ENCODE assay signal across 8 cellular contexts in the genomic region with DNA sequence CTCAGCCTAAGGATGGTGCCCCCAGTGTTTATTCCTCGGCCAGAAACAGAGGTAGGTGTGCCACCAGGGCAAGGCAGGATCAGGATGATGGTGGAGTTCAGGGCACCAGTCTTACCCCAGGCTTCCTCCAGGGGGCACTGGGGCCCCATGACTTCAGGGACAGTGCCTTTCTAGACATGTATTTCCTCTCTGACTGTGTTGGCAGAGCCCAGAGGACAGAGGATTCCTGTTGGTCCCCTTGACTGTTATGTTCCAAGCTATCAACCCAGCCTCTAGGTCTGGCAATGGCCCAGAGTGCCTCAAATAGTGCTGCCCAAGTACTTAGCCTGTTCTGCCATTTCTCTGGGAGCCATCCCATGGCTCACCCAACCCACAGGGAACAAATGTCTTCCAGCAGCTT. TPM values are rescaled to one million over a fixed set of nuclear protein-coding genes. Genes with fewer than 3 reads are reported as not detected.
A peak's percentile ranks its signal among the peaks of the same experiment; 100 is the strongest.
DNase-seq lines count a peak whose midpoint lies in the region; ATAC-seq lines count a peak whose summit lies in the region.

No MANE protein-coding gene starts in this region.

- intact Hi-C loops in left cardiac atrium (cut with DNase I): loop anchor here (1.0 to 10.0 kb wide), 3 partner anchors 41 to 813 kb away; a partner anchor contains a TSS

- no peaks in the 10 kb centered on the region for H3K27me3 Mint-ChIP-seq in T-helper 17 cell

- no peak overlapping the region for H3K4me3 ChIP-seq in adipocyte (ENCODE audit: low read length)

- peaks cover 10% of the 10 kb centered on the region for H3K36me3 ChIP-seq in adipocyte (ENCODE audit: control insufficient read depth, insufficient read depth, low read length, severe bottlenecking)

- peaks cover 23% of the 10 kb centered on the region for H3K4me1 ChIP-seq in adipocyte (ENCODE audit: control insufficient read depth, insufficient read depth, low read length)

- H3K36me3 Mint-ChIP-seq in T-helper 17 cell (ENCODE audit: low read depth): no peaks in the 10 kb centered on the region

- peak overlapping the region; percentile 6 for H3K9ac ChIP-seq in adipocyte (ENCODE audit: low read length)

- ATAC-seq in T-helper 17 cell: peak; percentile 38
- ATAC-seq in left cardiac atrium: peak; percentile 9 to 13
- no peak for ATAC-seq in HG02798 (IDR thresholded peaks at IDR 0.05; ENCODE audit: poor library complexity, unreplicated experiment)
- ATAC-seq in GM19397 (IDR thresholded peaks at IDR 0.05; ENCODE audit: unreplicated experiment): no peak

- H3K27ac Mint-ChIP-seq in T-helper 17 cell: peak overlapping the region; percentile 85

- H3K9me3 ChIP-seq in T-helper 17 cell (ENCODE audit: control insufficient read depth, low read length, poor library complexity, severe bottlenecking) (no peaks in the 10 kb centered on the region), adipocyte (ENCODE audit: control insufficient read depth, low read length) (no peaks in the 10 kb centered on the region)

- DNase-seq in GDM1 (lab: John Stamatoyannopoulos, UW) (peak; percentile 66), KG1 (lab: John Stamatoyannopoulos, UW) (peak; percentile 22), T-helper 17 cell (peak; percentile 59 to 75 (median 69)), adipocyte (ENCODE audit: low read depth) (peak; percentile 79), left cardiac atrium (peak; percentile 79), renal cortical epithelial cell (ENCODE audit: low read depth) (peak; percentile 54)

- H3K4me3 Mint-ChIP-seq in T-helper 17 cell: peak overlapping the region; percentile 75

- peaks cover 64% of the 10 kb centered on the region for H3K4me1 Mint-ChIP-seq in T-helper 17 cell

- no peaks in the 10 kb centered on the region for H3K27me3 ChIP-seq in adipocyte (replicated peaks; ENCODE audit: control insufficient read depth, insufficient read depth, low read length)

RNA-seq across cellular contexts. Expression of a gene that starts 2.8 kb away (rescaled TPM):
- total RNA-seq in T-helper 17 cell (10 to 100 TPM; 22.7 to 25.1 TPM), left cardiac atrium (10 to 100 TPM; 11.8 to 19.7 TPM), renal cortical epithelial cell (14.2 and 27.6 TPM in 2 replicates)

RNA-seq across cellular contexts. Expression of a gene that starts 4.6 kb away (rescaled TPM):
- total RNA-seq in T-helper 17 cell (10 to 100 TPM; 15.0 to 17.1 TPM), left cardiac atrium (10 to 100 TPM; 29.7 to 32.3 TPM), renal cortical epithelial cell (7.3 and 11.1 TPM in 2 replicates)

RNA-seq across cellular contexts. Expression of a gene that starts 39.4 kb away (rescaled TPM):
- total RNA-seq in T-helper 17 cell (10 to 100 TPM; 28.3 to 63.4 TPM), left cardiac atrium (10 to 100 TPM in 1 of 2 donors, 1 to 10 TPM in 1; 10.0 to 41.9 TPM), renal cortical epithelial cell (1.9 and 6.4 TPM in 2 replicates)

RNA-seq across cellular contexts. Expression of a gene that starts 44.8 kb away (rescaled TPM):
- total RNA-seq in T-helper 17 cell (10 to 100 TPM; 44.7 to 49.2 TPM), left cardiac atrium (100 to 1,000 TPM; 170 to 177 TPM), renal cortical epithelial cell (51.7 and 72.4 TPM in 2 replicates)

Comparison
In these comparisons a context has a peak if more than half of its experiments do, and no peak if none do; other contexts are left out.
1. DNase-seq: peak in every context shown above with its lines; median percentile 79 in adipocyte; 79 in left cardiac atrium; 69 in T-helper 17 cell; 66 in GDM1; 54 in renal cortical epithelial cell; 22 in KG1.
2. ATAC-seq: peak in T-helper 17 cell (single experiment) and left cardiac atrium (2 of 2); none in HG02798 (single experiment) and GM19397 (single experiment).